ENCODE assay signal across 14 cellular contexts in the genomic region with DNA sequence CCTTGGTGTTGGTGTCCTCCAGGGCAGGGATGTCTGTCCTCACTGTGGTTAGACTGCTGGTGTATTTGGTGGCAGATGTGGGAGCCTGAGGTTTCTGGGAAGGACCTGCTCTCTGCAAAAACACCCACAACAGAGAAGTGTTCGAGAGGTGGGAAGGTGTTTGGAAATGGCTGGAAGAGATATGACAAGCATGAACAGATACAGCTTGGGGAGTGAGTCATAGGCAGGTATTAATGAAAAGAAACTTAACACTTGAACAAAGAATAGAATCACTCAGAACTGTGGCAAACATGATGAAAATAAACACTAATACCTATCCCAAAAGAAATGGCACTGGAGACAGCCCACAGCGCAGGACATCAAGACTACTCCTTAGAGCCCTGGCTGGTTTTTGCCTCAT.
"Had no signal": no experiment of that assay in that cellular context is flagged by ENCODE, and none has a peak within 500 bp of the region (broad histone marks: within the 10 kb centered on the region; RNA-seq: fewer than 3 reads in every experiment).

No MANE protein-coding gene starts in this region.

- H3K4me1 ChIP-seq: esophagus muscularis mucosa, right atrium auricular region, stomach, transverse colon had no signal

- FAIRE-seq: small intestine had no signal

- H3K27ac ChIP-seq: dorsolateral prefrontal cortex, esophagus muscularis mucosa, right atrium auricular region, stomach, thoracic aorta, transverse colon had no signal

- H3K27me3 ChIP-seq: esophagus muscularis mucosa, right atrium auricular region, stomach, transverse colon had no signal

- DNase-seq: cortex of kidney; dorsolateral prefrontal cortex; effector CD8-positive, alpha-beta T cell; left colon; natural killer cell; small intestine; stimulated activated CD4-positive, alpha-beta T cell treated with anti-CD3 and anti-CD28 coated beads, Interleukin-12 subunit alpha, Interleukin-12 subunit beta, amount 100 ng/mL, for 4 hours; stimulated activated naive CD4-positive, alpha-beta T cell; stomach; substantia nigra; transverse colon had no signal

- H3K36me3 ChIP-seq: esophagus muscularis mucosa, right atrium auricular region, stomach, thoracic aorta, transverse colon had no signal

- H3K4me3 ChIP-seq: dorsolateral prefrontal cortex, esophagus muscularis mucosa, right atrium auricular region, stomach, thoracic aorta, transverse colon had no signal

- ATAC-seq: left colon, natural killer cell had no signal

- H3K9me3 ChIP-seq: esophagus muscularis mucosa, right atrium auricular region, stomach, thoracic aorta, transverse colon had no signal
